8 cellular contexts compared by ENCODE assay signal in the genomic region with DNA sequence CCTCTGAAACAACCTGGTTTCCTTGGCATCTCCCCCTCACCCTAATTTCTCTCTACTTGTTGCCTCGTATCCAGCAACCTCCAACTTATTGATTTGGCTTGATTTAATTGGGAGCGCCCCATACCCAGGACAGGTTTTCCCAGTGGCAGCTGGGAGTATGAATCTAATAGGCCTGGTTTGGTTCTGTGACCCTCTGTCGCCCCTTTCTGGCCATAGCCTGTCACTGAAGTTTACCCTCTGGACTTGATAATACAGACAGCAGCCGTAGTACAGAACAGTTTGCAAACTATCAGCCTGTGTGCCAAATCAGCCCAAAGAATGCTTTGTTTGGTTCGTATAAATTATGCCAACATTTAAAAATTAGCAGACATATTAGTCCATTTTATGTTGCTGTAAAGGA.
DNase-seq lines count a peak whose midpoint lies in the region; ATAC-seq, FAIRE-seq and TF ChIP-seq lines count a peak whose summit lies in the region.

No MANE protein-coding gene starts in this region.

- H3F3A ChIP-seq in MM.1S (ENCODE audit: insufficient read depth, low read length): no peaks in the 10 kb centered on the region

- H3K4me1 Mint-ChIP-seq in activated naive CD4-positive, alpha-beta T cell treated with anti-CD3 and anti-CD28 coated beads, Interleukin-2, amount 10 ng/mL, durations not matched to agents 7 days and 5 days: no peaks in the 10 kb centered on the region

- H3K9me3 Mint-ChIP-seq in activated naive CD4-positive, alpha-beta T cell treated with anti-CD3 and anti-CD28 coated beads, Interleukin-2, amount 10 ng/mL, durations not matched to agents 7 days and 5 days: no peaks in the 10 kb centered on the region

- H3K4me1 ChIP-seq in MM.1S (ENCODE audit: low read length) (peaks cover 16% of the 10 kb centered on the region), left lung (no peaks in the 10 kb centered on the region)

- no peak for TF ChIP-seq POLR2A in GM12891 (IDR thresholded peaks at IDR 0.05; ENCODE audit: low read depth, low read length)

- H3K27me3 Mint-ChIP-seq in activated naive CD4-positive, alpha-beta T cell treated with anti-CD3 and anti-CD28 coated beads, Interleukin-2, amount 10 ng/mL, durations not matched to agents 7 days and 5 days: no peaks in the 10 kb centered on the region

- H4K20me1 ChIP-seq in MM.1S (ENCODE audit: insufficient read depth, low read length): no peaks in the 10 kb centered on the region

- H3K27ac ChIP-seq in MM.1S (ENCODE audit: low read length) (no peak overlapping the region), left lung (no peak overlapping the region)

- no peak overlapping the region for H2AFZ ChIP-seq in MM.1S (ENCODE audit: low read length)

- no peaks in the 10 kb centered on the region for H3K79me2 ChIP-seq in MM.1S (ENCODE audit: low read length)

- no peak overlapping the region for H3K4me3 ChIP-seq in BJ (ENCODE audit: low read depth, low read length)
- H3K4me3 ChIP-seq in MM.1S (ENCODE audit: low read length): no peak overlapping the region
- H3K4me3 ChIP-seq in left lung: no peak overlapping the region

- intact Hi-C loops in left lung (cut with DNase I): no loop called here

- H3K9me3 ChIP-seq in MM.1S (replicated peaks; ENCODE audit: insufficient read depth, low read length) (no peaks in the 10 kb centered on the region), left lung (no peaks in the 10 kb centered on the region)

- no peak overlapping the region for H3K9ac ChIP-seq in MM.1S (ENCODE audit: low read length)

- H3K36me3 ChIP-seq in BJ (ENCODE audit: control insufficient read depth, insufficient read depth, low read length) (no peaks in the 10 kb centered on the region), MM.1S (replicated peaks; ENCODE audit: insufficient read depth, low read length) (no peaks in the 10 kb centered on the region), left lung (no peaks in the 10 kb centered on the region)

- no peaks in the 10 kb centered on the region for H3K36me3 Mint-ChIP-seq in activated naive CD4-positive, alpha-beta T cell treated with anti-CD3 and anti-CD28 coated beads, Interleukin-2, amount 10 ng/mL, durations not matched to agents 7 days and 5 days

- DNase-seq in BJ (ENCODE audit: low read depth) (no peak), MM.1S (peak; percentile 46), amygdala (lab: John Stamatoyannopoulos, UW) (peak in 41 of 56 donors; percentile 0 to 82 (median 19)), left lung (no peak), 8988T (no peak), GM12891 (ENCODE audit: insufficient read length, low spot score) (no peak)
- no peak for DNase-seq in activated naive CD4-positive, alpha-beta T cell treated with anti-CD3 and anti-CD28 coated beads, Interleukin-2, amount 10 ng/mL, durations not matched to agents 7 days and 5 days

- no peaks in the 10 kb centered on the region for H3K27me3 ChIP-seq in BJ (ENCODE audit: control insufficient read depth, insufficient read depth, low read length)
- no peaks in the 10 kb centered on the region for H3K27me3 ChIP-seq in MM.1S (replicated peaks; ENCODE audit: insufficient read depth, low read length)
- no peaks in the 10 kb centered on the region for H3K27me3 ChIP-seq in left lung

- no peak for FAIRE-seq in GM12891 (lab: Jason Lieb, UNC)

- no peak overlapping the region for H3K4me3 Mint-ChIP-seq in activated naive CD4-positive, alpha-beta T cell treated with anti-CD3 and anti-CD28 coated beads, Interleukin-2, amount 10 ng/mL, durations not matched to agents 7 days and 5 days

- CTCF ChIA-PET in BJ (lab: Yijun Ruan, JAX): interaction anchor here (0.6 to 1.5 kb wide), 3 partner anchors 16 to 319 kb away, joined by 4 to 5 read pairs (median 4); no protein-coding TSS in a partner anchor
- CTCF ChIA-PET in activated naive CD4-positive, alpha-beta T cell treated with anti-CD3 and anti-CD28 coated beads, Interleukin-2, amount 10 ng/mL, durations not matched to agents 7 days and 5 days (lab: Charles Lee): interaction anchor here (1.4 kb wide), 1 partner anchor 410 kb away, joined by 6 read pairs; no protein-coding TSS in a partner anchor

- peak; percentile 58 for ATAC-seq in GM21390 (IDR thresholded peaks at IDR 0.05; ENCODE audit: unreplicated experiment)
- ATAC-seq in left lung: peak; percentile 71

- no peak overlapping the region for H3K27ac Mint-ChIP-seq in activated naive CD4-positive, alpha-beta T cell treated with anti-CD3 and anti-CD28 coated beads, Interleukin-2, amount 10 ng/mL, durations not matched to agents 7 days and 5 days

- H3K4me2 ChIP-seq in MM.1S (ENCODE audit: low read depth, low read length): no peak overlapping the region

- TF ChIP-seq CTCF in BJ (IDR thresholded peaks at IDR 0.05; ENCODE audit: insufficient read depth, low read depth, low read length): peak; percentile 35
- TF ChIP-seq CTCF in MM.1S (IDR thresholded peaks at IDR 0.05; ENCODE audit: low read length): peak; percentile 73
- no peak for TF ChIP-seq CTCF in left lung (IDR thresholded peaks at IDR 0.05)

- POLR2A ChIA-PET in BJ (lab: Charles Lee): no interaction called here

- no peaks in the 10 kb centered on the region for H3K9me2 ChIP-seq in MM.1S (replicated peaks; ENCODE audit: insufficient read depth, low read length)

TF ChIP-seq in GM12891, 5 proteins besides CTCF, POLR2A, EP300 and RAD21:
- no peak for TF ChIP-seq POU2F2 (IDR thresholded peaks at IDR 0.05; ENCODE audit: low read depth, low read length)
- TF ChIP-seq TAF1 (IDR thresholded peaks at IDR 0.05; ENCODE audit: low read depth, low read length): no peak
- no peak for TF ChIP-seq SPI1 (IDR thresholded peaks at IDR 0.05; ENCODE audit: low read depth, low read length)
- no peak for TF ChIP-seq PAX5 (IDR thresholded peaks at IDR 0.05; ENCODE audit: insufficient read depth, low read length, severe bottlenecking)
- no peak for TF ChIP-seq POLR2AphosphoS5 (IDR thresholded peaks at IDR 0.05; ENCODE audit: low read depth, low read length)

Comparison
In these comparisons a context has a peak if more than half of its experiments do, and no peak if none do; other contexts are left out.
1. DNase-seq: peak in MM.1S (single experiment) and amygdala (41 of 56); none in BJ (single experiment), left lung (0 of 2), activated naive CD4-positive, alpha-beta T cell treated with anti-CD3 and anti-CD28 coated beads, Interleukin-2, amount 10 ng/mL, durations not matched to agents 7 days and 5 days (single experiment), 8988T (single experiment) and GM12891 (single experiment).
2. CTCF ChIP-seq: peak in BJ (single experiment) and MM.1S (single experiment); none in left lung (0 of 2).